In the genomic region with DNA sequence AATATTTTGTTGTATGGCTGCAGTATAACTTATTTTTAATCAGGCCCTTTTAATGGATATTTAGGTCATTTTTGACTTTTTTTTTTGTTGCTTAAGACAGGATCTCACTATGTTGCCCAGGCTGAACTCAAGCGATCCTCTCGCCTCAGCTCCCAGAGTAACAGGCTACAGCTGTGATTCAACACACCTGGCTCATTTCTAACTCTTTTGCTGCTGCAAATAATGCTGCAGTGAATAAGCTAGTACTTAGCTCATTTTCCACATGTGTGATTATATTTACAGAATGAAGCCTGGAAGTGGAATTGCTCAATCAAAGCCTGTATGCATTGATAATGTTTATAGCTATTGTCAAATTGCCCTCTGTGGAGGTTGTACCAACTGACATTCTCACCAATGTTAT, we compare ENCODE assay signal across 23 cellular contexts. TPM values are rescaled to one million over a fixed set of nuclear protein-coding genes. Genes with fewer than 3 reads are reported as not detected.
"Had no signal": no experiment of that assay in that cellular context is flagged by ENCODE, and none has a peak within 500 bp of the region (broad histone marks: within the 10 kb centered on the region; RNA-seq: fewer than 3 reads in every experiment).

No MANE protein-coding gene starts in this region.

- ATAC-seq: activated CD8-positive, alpha-beta T cell treated with anti-CD3 and anti-CD28 coated beads for 36 hours; activated naive CD4-positive, alpha-beta T cell treated with anti-CD3 and anti-CD28 coated beads, Interleukin-2, amount 50 U/mL, for 72 hours; activated T-cell treated with anti-CD3 and anti-CD28 coated beads, Interleukin-2, amount 50 U/mL, for 4 hours; effector memory CD8-positive, alpha-beta T cell; gastrocnemius medialis; heart right ventricle; natural killer cell treated with Interleukin-12 subunit alpha and Interleukin-12 subunit beta and Interleukin-15 and Interleukin-18, amount 100 ng/mL, for 72 hours; right cardiac atrium; T-helper 17 cell; WTC11 had no signal

- H3K4me3 Mint-ChIP-seq: activated CD8-positive, alpha-beta T cell treated with anti-CD3 and anti-CD28 coated beads for 36 hours; activated T-cell treated with anti-CD3 and anti-CD28 coated beads, Interleukin-2, amount 50 U/mL, for 4 hours; central memory CD8-positive, alpha-beta T cell; effector memory CD8-positive, alpha-beta T cell; natural killer cell treated with Interleukin-12 subunit alpha and Interleukin-12 subunit beta and Interleukin-15 and Interleukin-18, amount 100 ng/mL, for 72 hours; T-helper 17 cell; WTC11 had no signal

- H3K27ac Mint-ChIP-seq: activated CD8-positive, alpha-beta T cell treated with anti-CD3 and anti-CD28 coated beads for 36 hours; activated naive CD4-positive, alpha-beta T cell treated with anti-CD3 and anti-CD28 coated beads, Interleukin-2, amount 50 U/mL, for 72 hours; effector memory CD8-positive, alpha-beta T cell; natural killer cell treated with Interleukin-12 subunit alpha and Interleukin-12 subunit beta and Interleukin-15 and Interleukin-18, amount 100 ng/mL, for 72 hours; progenitor cell of endocrine pancreas; T-helper 17 cell; WTC11 had no signal

- H3K36me3 Mint-ChIP-seq: natural killer cell treated with Interleukin-12 subunit alpha and Interleukin-12 subunit beta and Interleukin-15 and Interleukin-18, amount 100 ng/mL, for 72 hours; WTC11 had no signal

- H3K9me3 Mint-ChIP-seq: central memory CD8-positive, alpha-beta T cell; effector memory CD8-positive, alpha-beta T cell; natural killer cell treated with Interleukin-12 subunit alpha and Interleukin-12 subunit beta and Interleukin-15 and Interleukin-18, amount 100 ng/mL, for 72 hours had no signal

- H3K27me3 Mint-ChIP-seq: activated CD8-positive, alpha-beta T cell treated with anti-CD3 and anti-CD28 coated beads for 36 hours; central memory CD8-positive, alpha-beta T cell; T-helper 17 cell had no signal

- H3K27ac ChIP-seq: brain microvascular endothelial cell, gastrocnemius medialis had no signal

- H3K4me3 ChIP-seq: gastrocnemius medialis, heart right ventricle, transverse colon had no signal

- FAIRE-seq: islet of Langerhans, small intestine had no signal

- H3K27me3 ChIP-seq: brain microvascular endothelial cell, gastrocnemius medialis, transverse colon had no signal

- H3K9me3 ChIP-seq: gastrocnemius medialis, transverse colon had no signal

- H3K4me1 ChIP-seq: gastrocnemius medialis had no signal

- H3K36me3 ChIP-seq: brain microvascular endothelial cell, gastrocnemius medialis, heart right ventricle, transverse colon had no signal

- DNase-seq: activated CD4-positive, alpha-beta T cell treated with anti-CD3 and anti-CD28 coated beads for 48 hours; activated CD8-positive, alpha-beta T cell treated with anti-CD3 and anti-CD28 coated beads for 36 hours; activated gamma-delta T cell; activated T-cell treated with anti-CD3 and anti-CD28 coated beads, Interleukin-2, amount 50 U/mL, for 4 hours; anterior cingulate cortex; brain microvascular endothelial cell; effector memory CD8-positive, alpha-beta T cell; gastrocnemius medialis; heart right ventricle; small intestine; stimulated activated CD4-positive, alpha-beta T cell treated with anti-CD3 and anti-CD28 coated beads, Interleukin-4, amount 100 ng/mL, for 24 hours; stimulated activated CD8-positive, alpha-beta memory T cell treated with anti-CD3 and anti-CD28 coated beads, Interleukin-4, amount 100 ng/mL, for 48 hours; stimulated activated naive CD4-positive, alpha-beta T cell treated with Interleukin-2 at 50 U/mL for 16 hours; T-helper 17 cell had no signal

RNA-seq across cellular contexts. Expression of a gene that starts 1.1 kb away (rescaled TPM):
- total RNA-seq: activated CD8-positive, alpha-beta T cell treated with anti-CD3 and anti-CD28 coated beads for 36 hours; activated T-cell treated with anti-CD3 and anti-CD28 coated beads, Interleukin-2, amount 50 U/mL, for 4 hours; gastrocnemius medialis; heart right ventricle; mucosa of gallbladder; natural killer cell treated with Interleukin-12 subunit alpha and Interleukin-12 subunit beta and Interleukin-15 and Interleukin-18, amount 100 ng/mL, for 72 hours; progenitor cell of endocrine pancreas; right cardiac atrium; T-helper 17 cell; transverse colon; WTC11 had no signal
- polyA plus RNA-seq: heart right ventricle, right cardiac atrium, small intestine had no signal
